Comparison of ENCODE assay signal across 8 cellular contexts in the genomic region with DNA sequence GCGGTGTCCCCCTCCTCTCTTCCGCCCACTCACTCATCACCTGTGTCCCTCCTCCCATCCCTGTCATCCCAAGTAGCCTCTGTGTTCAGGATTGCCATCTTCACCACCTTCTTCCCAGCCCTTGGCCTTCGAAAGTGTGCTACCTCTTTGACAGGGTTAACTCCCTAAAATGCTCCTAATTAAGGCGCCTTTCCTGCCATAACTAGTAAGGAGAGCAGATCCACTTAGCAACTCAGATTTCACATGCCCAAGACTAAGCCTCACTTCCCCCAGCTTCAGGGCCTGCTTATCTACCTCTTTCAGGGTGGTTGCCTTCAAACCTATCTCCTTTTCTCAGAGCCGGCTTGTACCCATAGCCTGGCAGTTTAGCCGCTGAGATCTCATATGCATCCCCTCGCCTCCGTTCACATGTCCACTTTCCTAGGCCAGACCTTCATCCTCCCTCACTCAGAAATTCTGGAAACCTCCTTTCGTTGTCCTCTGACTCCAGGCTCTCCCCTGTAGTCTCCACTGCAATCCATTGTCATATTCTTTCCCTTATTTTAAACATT. TPM values are rescaled to one million over a fixed set of nuclear protein-coding genes. Genes with fewer than 3 reads are reported as not detected.
A peak's percentile ranks its signal among the peaks of the same experiment; 100 is the strongest.
DNase-seq lines count a peak whose midpoint lies in the region; ATAC-seq, FAIRE-seq and TF ChIP-seq lines count a peak whose summit lies in the region.

No MANE protein-coding gene starts in this region.

- no peak for DNase-seq in AG10803 (ENCODE audit: low read depth)
- DNase-seq in H1 (ENCODE audit: low read depth in 1 of 2, low spot score in 2 of 2), result no peak
- no peak for DNase-seq in posterior cingulate gyrus
- no peak for DNase-seq in kidney tubule cell (ENCODE audit: low spot score)

- peak overlapping the region; percentile 95 for H4K8ac ChIP-seq in H1 (ENCODE audit: extremely low read depth, insufficient read depth, low read length)

- peaks cover 27% of the 10 kb centered on the region for H3K4me1 Mint-ChIP-seq in nephron

- 60% methylated on average over 9 of the region's 9 CpGs for WGBS in HUES64
- 67% methylated on average over 8 of the region's 9 CpGs; no CpG with 5 or more reads in 1 of the 2 experiments for WGBS in H1 (ENCODE audit: extremely low coverage in 1 of 2, insufficient coverage in 1 of 2, insufficient read length in 1 of 2, insufficient replicate concordance in 2 of 2, low coverage in 1 of 2, low lambda C conversion rate in 2 of 2, missing lambda C conversion rate in 1 of 2), 2 experiments

- H4K5ac ChIP-seq in H1 (ENCODE audit: insufficient read length, low read depth, low read length), result no peak overlapping the region

- no peak overlapping the region; the same call in 1 of the 2 replicates for H2BK15ac ChIP-seq in H1 (ENCODE audit: low read length)

- no peak for TF ChIP-seq EP300 in H1 (IDR thresholded peaks at IDR 0.05; ENCODE audit: borderline replicate concordance in 1 of 2, low read depth in 2 of 2, low read length in 2 of 2)

- peaks cover 11% of the 10 kb centered on the region for H3K36me3 Mint-ChIP-seq in nephron (ENCODE audit: low read depth)

- H2BK5ac ChIP-seq in H1 (ENCODE audit: low read depth, low read length), result 0 out of 2 replicates have a peak overlapping the region, but pooled peaks have one; percentile 67

- H3K4me3 ChIP-seq in AG10803 (ENCODE audit: low read length) (peak overlapping the region; percentile 87), HUES64 (ENCODE audit: low read length) (peak overlapping the region; percentile 81), H1 (ENCODE audit: extremely low read depth in 1 of 4, insufficient read depth in 2 of 4, low read depth in 3 of 4, low read length in 4 of 4) (peak overlapping the region; percentile 74 to 97 (median 87))

- 0 out of 2 replicates have a peak overlapping the region, but pooled peaks have one; percentile 0 for H2BK20ac ChIP-seq in H1 (ENCODE audit: low read length)

- peaks cover 37% of the 10 kb centered on the region for H3K4me1 ChIP-seq in HUES64 (ENCODE audit: insufficient read depth, low read length)
- H3K4me1 ChIP-seq in H1 (replicated peaks in 1 of 4; ENCODE audit: control insufficient read depth in 3 of 4, insufficient read depth in 4 of 4, low read length in 3 of 4), result peaks cover 6 to 23% (median 19%) of the 10 kb centered on the region in 4 experiments; a peak in 5 of 7 replicates

- H3K9ac ChIP-seq in HUES64 (ENCODE audit: low read depth, low read length), result peak overlapping the region; percentile 70
- H3K9ac ChIP-seq in H1 (replicated peaks in 1 of 4; ENCODE audit: extremely low read depth in 1 of 4, low read depth in 3 of 4, low read length in 3 of 4), result peak overlapping the region in 2 of 4 experiments; percentile 46 to 58; a peak in 2 of 7 replicates

- H3K4me3 Mint-ChIP-seq in nephron, result peak overlapping the region; percentile 77 to 85 (median 84)

- peak overlapping the region; percentile 0; the same call in 1 of the 2 replicates for H2BK12ac ChIP-seq in H1 (ENCODE audit: low read depth, low read length)

- FAIRE-seq in H1 (lab: Jason Lieb, UNC), result peak; percentile 36

- peaks cover 7% of the 10 kb centered on the region; the same call in 1 of the 2 replicates for H3K9me3 ChIP-seq in HUES64 (ENCODE audit: insufficient read depth, low read depth, low read length)
- peaks cover 0 to 2% of the 10 kb centered on the region in 2 experiments; a peak in 1 of 4 replicates for H3K9me3 ChIP-seq in H1 (ENCODE audit: insufficient read depth in 2 of 2, low read depth in 1 of 2, low read length in 1 of 2)

- H3K27ac Mint-ChIP-seq in nephron, result peak overlapping the region; percentile 80 to 93 (median 81)

- H3K27ac ChIP-seq in HUES64 (ENCODE audit: low read depth, low read length) (no peak overlapping the region), H1 (ENCODE audit: low read depth, low read length) (no peak overlapping the region)

- peak overlapping the region; percentile 66 to 72 for H3K4me2 ChIP-seq in H1 (ENCODE audit: insufficient read depth in 1 of 2, low read depth in 2 of 2, low read length in 2 of 2)

- H3K23ac ChIP-seq in H1 (ENCODE audit: insufficient read length), result no peak overlapping the region

- no peaks in the 10 kb centered on the region for H3K27me3 ChIP-seq in HUES64 (ENCODE audit: insufficient read depth, low read length)
- H3K27me3 ChIP-seq in H1 (replicated peaks in 1 of 4; ENCODE audit: control insufficient read depth in 3 of 4, extremely low read depth in 1 of 4, insufficient read depth in 3 of 4, low read length in 3 of 4), result no peaks in the 10 kb centered on the region

- H3K79me2 ChIP-seq in H1 (ENCODE audit: control insufficient read depth in 1 of 2, insufficient read depth in 2 of 2, low read length in 2 of 2), result peaks cover 9 to 37% of the 10 kb centered on the region in 2 experiments; a peak in 3 of 4 replicates

- ATAC-seq in HG03439 (IDR thresholded peaks at IDR 0.05; ENCODE audit: unreplicated experiment), result no peak
- no peak for ATAC-seq in HG02588 (IDR thresholded peaks at IDR 0.05; ENCODE audit: unreplicated experiment)

- no peak overlapping the region for H3K56ac ChIP-seq in H1 (replicated peaks; ENCODE audit: insufficient read length, low read depth, low read length)

- no peak for TF ChIP-seq RAD21 in H1 (IDR thresholded peaks at IDR 0.05 in 1 of 2, conservative IDR thresholded peaks at IDR 0.05 in 1 of 2; ENCODE audit: low read depth in 2 of 2, low read length in 2 of 2)

- H3K14ac ChIP-seq in H1 (ENCODE audit: insufficient read length), result no peak overlapping the region

- no peak overlapping the region for H2BK120ac ChIP-seq in H1 (replicated peaks; ENCODE audit: low read depth, low read length)

- H4K91ac ChIP-seq in H1 (replicated peaks; ENCODE audit: insufficient read length, low read length), result peak overlapping the region; percentile 48

- no peak overlapping the region; the same call in 1 of the 2 replicates for H3K18ac ChIP-seq in H1 (ENCODE audit: extremely low read depth, low read length)

- H3K36me3 ChIP-seq in HUES64 (ENCODE audit: insufficient read depth, low read length), result peaks cover 7% of the 10 kb centered on the region; the same call in 1 of the 2 replicates
- H3K36me3 ChIP-seq in H1 (ENCODE audit: control insufficient read depth in 2 of 4, insufficient read depth in 4 of 4, low read length in 3 of 4), result peaks cover 0 to 7% (median under 1%) of the 10 kb centered on the region in 4 experiments; a peak in 2 of 8 replicates

- no peaks in the 10 kb centered on the region for H3K9me3 Mint-ChIP-seq in nephron

- POLR2A ChIA-PET in H1 (lab: Charles Lee; ENCODE audit: partially characterized antibody), result interaction anchor here (1.1 to 2.1 kb wide), 4 partner anchors 9 to 52 kb away, joined by 3 to 10 read pairs (median 6); no protein-coding TSS in a partner anchor

- peak overlapping the region; percentile 25; the same call in 1 of the 2 replicates for H2AFZ ChIP-seq in H1 (ENCODE audit: low read length)

- TF ChIP-seq CTCF in AG10803 (conservative IDR thresholded peaks at IDR 0.05; ENCODE audit: low read length) (no peak), H1 (IDR thresholded peaks at IDR 0.05; ENCODE audit: control extremely low read depth in 1 of 3, insufficient read depth in 1 of 3, low read depth in 1 of 3, low read length in 3 of 3) (no peak), nephron (IDR thresholded peaks at IDR 0.05; ENCODE audit: unreplicated experiment in 3 of 3) (no peak)

- H3K79me1 ChIP-seq in H1 (ENCODE audit: low read depth, low read length), result peaks cover 11% of the 10 kb centered on the region; the same call in 1 of the 2 replicates

- H3K4ac ChIP-seq in H1 (replicated peaks; ENCODE audit: insufficient read length, low read depth, low read length), result no peak overlapping the region

- H3K27me3 Mint-ChIP-seq in nephron (ENCODE audit: low read depth), result no peaks in the 10 kb centered on the region

- intact Hi-C loops in posterior cingulate gyrus (cut with DNase I), result no loop called here

- H2AK5ac ChIP-seq in H1 (ENCODE audit: low read depth, low read length), result no peak overlapping the region

- CTCF ChIA-PET in H1 (lab: Charles Lee; ENCODE audit: partially characterized antibody), result interaction anchor here (0.5 to 13.8 kb wide), 3 partner anchors 10 to 451 kb away, joined by 3 to 294 read pairs (median 11); no protein-coding TSS in a partner anchor

- peaks cover 4% of the 10 kb centered on the region; the same call in 1 of the 2 replicates for H3K23me2 ChIP-seq in H1 (ENCODE audit: low read depth, low read length)

- peaks cover 5 to 7% of the 10 kb centered on the region in 2 experiments for H4K20me1 ChIP-seq in H1 (replicated peaks in 1 of 2; ENCODE audit: control insufficient read depth in 1 of 2, insufficient read depth in 2 of 2, low read length in 2 of 2)

- TF ChIP-seq POLR2A in H1 (IDR thresholded peaks at IDR 0.05; ENCODE audit: control extremely low read depth in 1 of 2, low read depth in 2 of 2, low read length in 2 of 2), result peak in 1 of 2 experiments; percentile 39; a peak in 1 of 3 replicates

TF ChIP-seq in H1, 55 proteins besides CTCF, POLR2A, EP300 and RAD21 (continues in another document):
- TF ChIP-seq EGR1 (IDR thresholded peaks at IDR 0.05; ENCODE audit: borderline replicate concordance, low read depth, low read length) (peak; percentile 98), RBBP5 (IDR thresholded peaks at IDR 0.05; ENCODE audit: borderline replicate concordance, low read depth, low read length) (no peak), CREB1 (IDR thresholded peaks at IDR 0.05) (no peak), ATF3 (IDR thresholded peaks at IDR 0.05; ENCODE audit: insufficient read depth, low read depth, low read length) (no peak)
- TF ChIP-seq, protein P1, sequence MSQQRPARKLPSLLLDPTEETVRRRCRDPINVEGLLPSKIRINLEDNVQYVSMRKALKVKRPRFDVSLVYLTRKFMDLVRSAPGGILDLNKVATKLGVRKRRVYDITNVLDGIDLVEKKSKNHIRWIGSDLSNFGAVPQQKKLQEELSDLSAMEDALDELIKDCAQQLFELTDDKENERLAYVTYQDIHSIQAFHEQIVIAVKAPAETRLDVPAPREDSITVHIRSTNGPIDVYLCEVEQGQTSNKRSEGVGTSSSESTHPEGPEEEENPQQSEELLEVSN (IDR thresholded peaks at IDR 0.05), result no peak

RNA-seq across cellular contexts. Expression of gene FSTL1, which starts 1.0 kb away (rescaled TPM):
- 142 TPM for polyA plus RNA-seq in HUES64 (2013, experiment 1 of 2)
- polyA plus RNA-seq in HUES64 (2013, experiment 2 of 2), result 186 TPM
- 502 and 516 TPM in 2 replicates for total RNA-seq in H1 (2021; fragmentation: NEBNext Ultra II Directional; extraction: Animal tissue kit (Norgen Biotek cat#: 25700))
- polyA plus RNA-seq in H1 (2011; rRNA removed), result 158 and 168 TPM in 2 replicates
- polyA plus RNA-seq in H1 (2011; cell fraction: cytosol; rRNA removed), result 238 TPM
- 366 TPM for polyA plus RNA-seq in H1 (2011; cell fraction: nucleus; rRNA removed)
- polyA plus RNA-seq in H1 (2012, experiment 1 of 2), result 322 to 479 TPM (median 419 TPM) in 4 replicates
- 22.7 TPM for polyA plus RNA-seq in H1 (2012, experiment 2 of 2)
- polyA plus RNA-seq in H1 (2013, experiment 1 of 2), result 296 TPM
- polyA plus RNA-seq in H1 (2013, experiment 2 of 2), result 334 TPM
- polyA minus RNA-seq in H1 (2011; rRNA and poly(A)+ RNA removed), result 543 and 781 TPM in 2 replicates
- polyA minus RNA-seq in H1 (2011; cell fraction: cytosol; rRNA and poly(A)+ RNA removed), result 248 TPM
- polyA minus RNA-seq in H1 (2011; cell fraction: nucleus; rRNA and poly(A)+ RNA removed), result 164 TPM
